Comparison of ENCODE assay signal across 1 cellular context in the genomic region with DNA sequence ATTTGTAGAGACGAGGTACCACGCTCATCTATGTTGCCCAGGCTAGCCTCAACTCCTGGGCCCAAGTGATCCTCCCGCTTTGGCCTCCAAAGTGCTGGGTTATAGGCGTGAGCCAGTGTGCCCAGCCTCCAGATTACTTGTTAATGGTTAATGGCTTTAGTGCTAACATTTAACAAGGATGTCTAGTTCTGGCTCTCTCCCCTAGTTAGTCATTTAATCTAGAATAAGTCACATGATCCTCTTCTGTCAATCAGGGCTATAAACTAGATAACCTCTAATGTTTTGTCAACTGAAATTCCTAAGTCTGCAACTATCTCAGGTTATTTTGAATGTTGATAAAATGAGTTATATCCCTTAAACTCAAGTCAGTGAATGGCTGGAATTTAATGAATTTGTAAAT.
A peak's percentile ranks its signal among the peaks of the same experiment; 100 is the strongest.
TF ChIP-seq lines count a peak whose summit lies in the region.

No MANE protein-coding gene starts in this region.

TF ChIP-seq in HepG2, 621 proteins besides CTCF, POLR2A, EP300 and RAD21:
- TF ChIP-seq, protein P1, sequence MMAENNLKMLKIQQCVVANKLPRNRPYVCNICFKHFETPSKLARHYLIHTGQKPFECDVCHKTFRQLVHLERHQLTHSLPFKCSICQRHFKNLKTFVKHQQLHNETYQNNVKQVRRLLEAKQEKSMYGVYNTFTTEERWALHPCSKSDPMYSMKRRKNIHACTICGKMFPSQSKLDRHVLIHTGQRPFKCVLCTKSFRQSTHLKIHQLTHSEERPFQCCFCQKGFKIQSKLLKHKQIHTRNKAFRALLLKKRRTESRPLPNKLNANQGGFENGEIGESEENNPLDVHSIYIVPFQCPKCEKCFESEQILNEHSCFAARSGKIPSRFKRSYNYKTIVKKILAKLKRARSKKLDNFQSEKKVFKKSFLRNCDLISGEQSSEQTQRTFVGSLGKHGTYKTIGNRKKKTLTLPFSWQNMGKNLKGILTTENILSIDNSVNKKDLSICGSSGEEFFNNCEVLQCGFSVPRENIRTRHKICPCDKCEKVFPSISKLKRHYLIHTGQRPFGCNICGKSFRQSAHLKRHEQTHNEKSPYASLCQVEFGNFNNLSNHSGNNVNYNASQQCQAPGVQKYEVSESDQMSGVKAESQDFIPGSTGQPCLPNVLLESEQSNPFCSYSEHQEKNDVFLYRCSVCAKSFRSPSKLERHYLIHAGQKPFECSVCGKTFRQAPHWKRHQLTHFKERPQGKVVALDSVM (CRISPR knock-in tag; IDR thresholded peaks at IDR 0.05), result peak; percentile 79
- no peak for TF ChIP-seq MZF1 (CRISPR knock-in tag; IDR thresholded peaks at IDR 0.05; ENCODE audit: borderline replicate concordance)
